ENCODE assay signal across 1 cellular context in the genomic region with DNA sequence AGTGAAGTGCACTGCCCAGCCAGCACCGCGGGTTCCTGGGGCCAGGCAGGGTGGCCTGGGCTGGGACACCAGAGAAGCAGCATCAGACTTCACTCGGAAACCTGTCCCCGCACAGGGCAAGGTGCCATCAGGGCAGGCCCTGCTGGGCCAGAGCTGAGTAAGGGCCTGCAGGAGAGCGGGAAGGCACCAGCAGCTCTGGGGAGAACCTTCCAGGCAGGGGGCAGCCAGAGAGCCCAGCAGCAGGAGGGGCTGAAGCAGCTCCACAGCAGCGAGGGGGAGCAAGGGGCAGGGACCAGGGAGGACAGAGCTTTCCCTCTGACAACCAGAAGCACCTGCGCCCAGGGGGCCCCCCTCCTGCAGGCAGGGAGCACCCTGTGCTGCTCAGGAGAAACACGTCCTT.
TF ChIP-seq lines count a peak whose summit lies in the region.

No MANE protein-coding gene starts in this region.

TF ChIP-seq in GM23338, 12 proteins besides CTCF, POLR2A, EP300 and RAD21:
- TF ChIP-seq, protein P1, sequence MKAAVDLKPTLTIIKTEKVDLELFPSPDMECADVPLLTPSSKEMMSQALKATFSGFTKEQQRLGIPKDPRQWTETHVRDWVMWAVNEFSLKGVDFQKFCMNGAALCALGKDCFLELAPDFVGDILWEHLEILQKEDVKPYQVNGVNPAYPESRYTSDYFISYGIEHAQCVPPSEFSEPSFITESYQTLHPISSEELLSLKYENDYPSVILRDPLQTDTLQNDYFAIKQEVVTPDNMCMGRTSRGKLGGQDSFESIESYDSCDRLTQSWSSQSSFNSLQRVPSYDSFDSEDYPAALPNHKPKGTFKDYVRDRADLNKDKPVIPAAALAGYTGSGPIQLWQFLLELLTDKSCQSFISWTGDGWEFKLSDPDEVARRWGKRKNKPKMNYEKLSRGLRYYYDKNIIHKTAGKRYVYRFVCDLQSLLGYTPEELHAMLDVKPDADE (IDR thresholded peaks at IDR 0.05) = no peak
- no peak for TF ChIP-seq POLR2AphosphoS5 (IDR thresholded peaks at IDR 0.05; ENCODE audit: low read depth)
- TF ChIP-seq, protein P2, sequence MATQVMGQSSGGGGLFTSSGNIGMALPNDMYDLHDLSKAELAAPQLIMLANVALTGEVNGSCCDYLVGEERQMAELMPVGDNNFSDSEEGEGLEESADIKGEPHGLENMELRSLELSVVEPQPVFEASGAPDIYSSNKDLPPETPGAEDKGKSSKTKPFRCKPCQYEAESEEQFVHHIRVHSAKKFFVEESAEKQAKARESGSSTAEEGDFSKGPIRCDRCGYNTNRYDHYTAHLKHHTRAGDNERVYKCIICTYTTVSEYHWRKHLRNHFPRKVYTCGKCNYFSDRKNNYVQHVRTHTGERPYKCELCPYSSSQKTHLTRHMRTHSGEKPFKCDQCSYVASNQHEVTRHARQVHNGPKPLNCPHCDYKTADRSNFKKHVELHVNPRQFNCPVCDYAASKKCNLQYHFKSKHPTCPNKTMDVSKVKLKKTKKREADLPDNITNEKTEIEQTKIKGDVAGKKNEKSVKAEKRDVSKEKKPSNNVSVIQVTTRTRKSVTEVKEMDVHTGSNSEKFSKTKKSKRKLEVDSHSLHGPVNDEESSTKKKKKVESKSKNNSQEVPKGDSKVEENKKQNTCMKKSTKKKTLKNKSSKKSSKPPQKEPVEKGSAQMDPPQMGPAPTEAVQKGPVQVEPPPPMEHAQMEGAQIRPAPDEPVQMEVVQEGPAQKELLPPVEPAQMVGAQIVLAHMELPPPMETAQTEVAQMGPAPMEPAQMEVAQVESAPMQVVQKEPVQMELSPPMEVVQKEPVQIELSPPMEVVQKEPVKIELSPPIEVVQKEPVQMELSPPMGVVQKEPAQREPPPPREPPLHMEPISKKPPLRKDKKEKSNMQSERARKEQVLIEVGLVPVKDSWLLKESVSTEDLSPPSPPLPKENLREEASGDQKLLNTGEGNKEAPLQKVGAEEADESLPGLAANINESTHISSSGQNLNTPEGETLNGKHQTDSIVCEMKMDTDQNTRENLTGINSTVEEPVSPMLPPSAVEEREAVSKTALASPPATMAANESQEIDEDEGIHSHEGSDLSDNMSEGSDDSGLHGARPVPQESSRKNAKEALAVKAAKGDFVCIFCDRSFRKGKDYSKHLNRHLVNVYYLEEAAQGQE (IDR thresholded peaks at IDR 0.05; ENCODE audit: unreplicated experiment) = no peak
- no peak for TF ChIP-seq CREB1 (CRISPR knock-in tag; IDR thresholded peaks at IDR 0.05; ENCODE audit: low read depth)
- no peak for TF ChIP-seq ZNF462 (CRISPR knock-in tag; IDR thresholded peaks at IDR 0.05)
- TF ChIP-seq ZNF331 (CRISPR knock-in tag; IDR thresholded peaks at IDR 0.05; ENCODE audit: low read depth) = no peak
- TF ChIP-seq EZH2phosphoT487 (IDR thresholded peaks at IDR 0.05; ENCODE audit: unreplicated experiment) = no peak
- no peak for TF ChIP-seq ZNF114 (CRISPR knock-in tag; IDR thresholded peaks at IDR 0.05)
- no peak for TF ChIP-seq NANOG (IDR thresholded peaks at IDR 0.05; ENCODE audit: borderline replicate concordance)
- TF ChIP-seq EZH2 (IDR thresholded peaks at IDR 0.05; ENCODE audit: low read depth, unreplicated experiment) = no peak
- no peak for TF ChIP-seq JUNB (IDR thresholded peaks at IDR 0.05; ENCODE audit: unreplicated experiment)
- TF ChIP-seq STAT1 (IDR thresholded peaks at IDR 0.05; ENCODE audit: unreplicated experiment) = no peak
